25 cellular contexts compared by ENCODE assay signal in genomic region chr9:69393425-69393824, GRCh38.
"Had no signal": no experiment of that assay in that cellular context is flagged by ENCODE, and none has a peak within 500 bp of the region (broad histone marks: within the 10 kb centered on the region; RNA-seq: fewer than 3 reads in every experiment).

No MANE protein-coding gene starts in this region.

- H3K27ac ChIP-seq: colonic mucosa, right lobe of liver, testis, transverse colon, WERI-Rb-1 had no signal

- H3K9me3 ChIP-seq: colonic mucosa, right lobe of liver, testis, transverse colon had no signal

- ATAC-seq: activated naive CD8-positive, alpha-beta T cell treated with anti-CD3 and anti-CD28 coated beads, Interleukin-2, amount 50 U/mL, for 24 hours; activated T-cell treated with anti-CD3 and anti-CD28 coated beads, Interleukin-2, amount 50 U/mL, for 4 hours; activated T-helper 17 cell treated with anti-CD3 and anti-CD28 coated beads, Interleukin-2, amount 50 U/mL, for 72 hours; effector memory CD8-positive, alpha-beta T cell; naive thymus-derived CD4-positive, alpha-beta T cell; right lobe of liver; stimulated activated naive CD8-positive, alpha-beta T cell treated with anti-CD3 and anti-CD28 coated beads, Interleukin-15, Interleukin-2, amounts not matched to agents 100 U/mL and 50 U/mL, for 24 hours; T-helper 17 cell had no signal

- H3K4me1 ChIP-seq: colonic mucosa, right lobe of liver had no signal

- H3K4me3 ChIP-seq: colonic mucosa, right lobe of liver, skin epidermis, testis, transverse colon had no signal

- H3K36me3 ChIP-seq: colonic mucosa, right lobe of liver, transverse colon, WERI-Rb-1 had no signal

- H3K27me3 ChIP-seq: colonic mucosa, right lobe of liver, testis, transverse colon had no signal

- DNase-seq: activated CD4-positive, alpha-beta memory T cell treated with anti-CD3 and anti-CD28 coated beads, Interleukin-2, amount 10 ng/mL, durations not matched to agents 7 days and 5 days; activated CD4-positive, alpha-beta T cell treated with anti-CD3 and anti-CD28 coated beads, Interleukin-2, amount 10 ng/mL, durations not matched to agents 24 days and 14 days; activated CD4-positive, CD25-positive, alpha-beta regulatory T cell treated with anti-CD3 and anti-CD28 coated beads, Interleukin-2, amount 50 U/mL, for 72 hours; activated gamma-delta T cell treated with Interleukin-2 at 50 U/mL for 16 hours; activated naive CD8-positive, alpha-beta T cell treated with anti-CD3 and anti-CD28 coated beads, Interleukin-2, amount 50 U/mL, for 24 hours; activated T-cell treated with anti-CD3 and anti-CD28 coated beads, Interleukin-2, amount 50 U/mL, for 4 hours; amygdala; cerebellar nuclear complex; colonic mucosa; effector memory CD8-positive, alpha-beta T cell; foreskin fibroblast; midbrain; naive thymus-derived CD4-positive, alpha-beta T cell; occipital lobe; right lobe of liver; stimulated activated CD4-positive, alpha-beta T cell treated with anti-CD3 and anti-CD28 coated beads, Interleukin-12 subunit alpha, Interleukin-12 subunit beta, amount 100 ng/mL, for 4 hours; stimulated activated CD4-positive, alpha-beta T cell treated with anti-CD3 and anti-CD28 coated beads, Interleukin-4, amount 100 ng/mL, for 1 hour; stimulated activated naive CD8-positive, alpha-beta T cell treated with anti-CD3 and anti-CD28 coated beads, Interleukin-15, Interleukin-2, amounts not matched to agents 100 U/mL and 50 U/mL, for 24 hours; T-helper 17 cell; T1000; testis; transverse colon; WERI-Rb-1 had no signal
